Comparison of ENCODE assay signal across 25 cellular contexts in genomic region chr7:76505168-76506080, GRCh38. TPM values are rescaled to one million over a fixed set of nuclear protein-coding genes. Genes with fewer than 3 reads are reported as not detected.
DNase-seq lines count a peak whose midpoint lies in the region; ATAC-seq, FAIRE-seq and TF ChIP-seq lines count a peak whose summit lies in the region.
"Had no signal": no experiment of that assay in that cellular context is flagged by ENCODE, and none has a peak within 500 bp of the region (broad histone marks: within the 10 kb centered on the region; RNA-seq: fewer than 3 reads in every experiment).

No MANE protein-coding gene starts in this region.

- H3K79me1 ChIP-seq in neuronal stem cell (ENCODE audit: low read depth, low read length) = peaks cover 1% of the 10 kb centered on the region

- H3K9me1 ChIP-seq in K562 (ENCODE audit: control insufficient read depth, insufficient read depth, low read length) = no peaks in the 10 kb centered on the region

- no peak for TF ChIP-seq POLR2A in K562 (conservative IDR thresholded peaks at IDR 0.05)

- no TSS peak for BruUV-seq in K562 (replicated peaks; lab: Mats Ljungman, UMichigan)

- 92% methylated on average over 31 of the region's 32 CpGs for WGBS in K562 (ENCODE audit: insufficient coverage, low coverage, missing lambda C conversion rate)
- no CpG with 5 or more reads among the region's 32 CpGs for WGBS in neuronal stem cell (ENCODE audit: extremely low coverage in 2 of 2, insufficient read length in 2 of 2, insufficient replicate concordance in 1 of 2), 2 donors

- H3K9ac ChIP-seq in K562 (ENCODE audit: insufficient read depth in 1 of 2, low read depth in 2 of 2, low read length in 2 of 2) (peak overlapping the region in 1 of 2 experiments; percentile 35; a peak in 1 of 4 replicates), neuronal stem cell (ENCODE audit: low read depth, low read length, poor library complexity) (no peak overlapping the region)

- peaks cover 0 to 15% (median 0%) of the 10 kb centered on the region in 5 donors for H3K36me3 Mint-ChIP-seq in naive thymus-derived CD4-positive, alpha-beta T cell
- H3K36me3 Mint-ChIP-seq: activated naive CD8-positive, alpha-beta T cell treated with anti-CD3 and anti-CD28 coated beads for 36 hours; naive B cell had no signal

- H2BK5ac ChIP-seq in neuronal stem cell (ENCODE audit: low read length) = peak overlapping the region; percentile 53

- no peak for ATAC-seq in K562
- ATAC-seq in naive thymus-derived CD4-positive, alpha-beta T cell = no peak
- ATAC-seq: heart left ventricle had no signal

- no peak for FAIRE-seq in K562 (lab: Jason Lieb, UNC)

- no peak overlapping the region for H2AK5ac ChIP-seq in neuronal stem cell (ENCODE audit: low read depth, low read length)

- DNase-seq in A172 (ENCODE audit: low spot score) (peak; percentile 35), GM03348 (ENCODE audit: low spot score) (peak; percentile 7), K562 (ENCODE audit: extremely low read depth in 1 of 4, low spot score in 3 of 4) (peak in 2 of 4 experiments; percentile 9), neuronal stem cell (ENCODE audit: low spot score) (no peak), H4 (ENCODE audit: low spot score) (no peak), RKO (ENCODE audit: low spot score) (no peak)
- no peak for DNase-seq in naive thymus-derived CD4-positive, alpha-beta T cell
- DNase-seq: activated CD4-positive, alpha-beta memory T cell treated with anti-CD3 and anti-CD28 coated beads for 36 hours; activated naive CD8-positive, alpha-beta T cell treated with anti-CD3 and anti-CD28 coated beads for 36 hours; activated T-cell treated with anti-CD3 and anti-CD28 coated beads, Interleukin-2, amount 50 U/mL, for 1 hour; DND-41; Kasumi-1; naive B cell; NCI-H1092 treated with DMSO at 0.1 percent for 48 hours; NCI-H2081 treated with DMSO at 0.1 percent for 48 hours; NCI-H524; SHP77; substantia nigra; T-helper 2 cell; WERI-Rb-1 had no signal

- H3K4me3 Mint-ChIP-seq in naive thymus-derived CD4-positive, alpha-beta T cell = no peak overlapping the region
- H3K4me3 Mint-ChIP-seq: activated CD4-positive, alpha-beta memory T cell treated with anti-CD3 and anti-CD28 coated beads for 36 hours; activated naive CD8-positive, alpha-beta T cell treated with anti-CD3 and anti-CD28 coated beads for 36 hours had no signal

- H3K27me3 Mint-ChIP-seq in naive thymus-derived CD4-positive, alpha-beta T cell = no peaks in the 10 kb centered on the region
- H3K27me3 Mint-ChIP-seq: activated CD4-positive, alpha-beta memory T cell treated with anti-CD3 and anti-CD28 coated beads for 36 hours; activated naive CD8-positive, alpha-beta T cell treated with anti-CD3 and anti-CD28 coated beads for 36 hours; naive B cell had no signal

- H3K14ac ChIP-seq in neuronal stem cell (ENCODE audit: low read length) = peak overlapping the region; percentile 21

- no peak overlapping the region for H2BK120ac ChIP-seq in neuronal stem cell (ENCODE audit: low read depth, low read length)

- CTCF ChIA-PET in K562 (lab: Yijun Ruan, JAX; ENCODE audit: low intra/inter-chr PET ratio) = no interaction called here
- CTCF ChIA-PET in naive thymus-derived CD4-positive, alpha-beta T cell (lab: Charles Lee) = no interaction called here

- H2BK12ac ChIP-seq in neuronal stem cell (ENCODE audit: low read length) = no peak overlapping the region

- no peak for TF ChIP-seq RAD21 in K562 (CRISPR knock-in tag; conservative IDR thresholded peaks at IDR 0.05 in 1 of 2, IDR thresholded peaks at IDR 0.05 in 1 of 2)

- H3K79me2 ChIP-seq in K562 (ENCODE audit: control insufficient read depth, insufficient read depth, low read length) = no peaks in the 10 kb centered on the region

- no peaks in the 10 kb centered on the region for H4K20me1 ChIP-seq in K562 (replicated peaks; ENCODE audit: control insufficient read depth, insufficient read depth, low read length)

- H3K4me1 Mint-ChIP-seq in naive thymus-derived CD4-positive, alpha-beta T cell = peaks cover 0 to 5% (median 0%) of the 10 kb centered on the region in 7 donors
- H3K4me1 Mint-ChIP-seq: activated naive CD8-positive, alpha-beta T cell treated with anti-CD3 and anti-CD28 coated beads for 36 hours had no signal

- in situ Hi-C loops in K562 (cut with MboI) = loop anchor here (10.0 kb wide), 2 partner anchors 71 to 99 kb away; no protein-coding TSS in a partner anchor

- peak overlapping the region; percentile 55 for H3K23ac ChIP-seq in neuronal stem cell (ENCODE audit: low read depth, low read length, poor library complexity)

- H3K9me3 ChIP-seq in K562 (replicated peaks; ENCODE audit: control insufficient read depth, insufficient read depth, low read depth, low read length) = no peaks in the 10 kb centered on the region
- no peaks in the 10 kb centered on the region for H3K9me3 ChIP-seq in neuronal stem cell (replicated peaks in 1 of 2; ENCODE audit: control insufficient read depth in 2 of 2, insufficient read depth in 1 of 2, low read depth in 1 of 2, low read length in 2 of 2)
- H3K9me3 ChIP-seq in naive thymus-derived CD4-positive, alpha-beta T cell (ENCODE audit: control insufficient read depth in 2 of 3, low read length in 3 of 3) = no peaks in the 10 kb centered on the region
- H3K9me3 ChIP-seq: heart left ventricle had no signal

- H2AFZ ChIP-seq in K562 (ENCODE audit: low read depth, low read length) = no peak overlapping the region
- H2AFZ ChIP-seq in neuronal stem cell (ENCODE audit: low read length) = no peak overlapping the region

- H3K4me1 ChIP-seq in K562 (replicated peaks in 1 of 2; ENCODE audit: control insufficient read depth in 2 of 2, insufficient read depth in 2 of 2, low read length in 2 of 2) (peaks cover 0 to 13% of the 10 kb centered on the region in 2 experiments; a peak in 2 of 5 replicates), neuronal stem cell (ENCODE audit: control insufficient read depth in 2 of 2, insufficient read depth in 1 of 2, low read depth in 1 of 2, low read length in 2 of 2) (peaks cover 7 to 8% of the 10 kb centered on the region in 2 donors)
- H3K4me1 ChIP-seq in naive thymus-derived CD4-positive, alpha-beta T cell (ENCODE audit: control insufficient read depth in 2 of 2, insufficient read depth in 2 of 2, low read length in 2 of 2) = no peaks in the 10 kb centered on the region

- peak overlapping the region; percentile 17 for H4K8ac ChIP-seq in neuronal stem cell (ENCODE audit: low read depth, low read length)

- intact Hi-C loops in K562 (cut with micrococcal nuclease) = loop anchor here (10.0 kb wide), 1 partner anchor 489 kb away; no protein-coding TSS in a partner anchor
- intact Hi-C loops in naive thymus-derived CD4-positive, alpha-beta T cell (cut with micrococcal nuclease) = no loop called here

- TF ChIP-seq CTCF in K562 (IDR thresholded peaks at IDR 0.05 in 2 of 3, conservative IDR thresholded peaks at IDR 0.05 in 1 of 3; ENCODE audit: insufficient read depth in 2 of 3, low read depth in 1 of 3, low read length in 3 of 3) = no peak

- no peak for TF ChIP-seq EP300 in K562 (IDR thresholded peaks at IDR 0.05; ENCODE audit: low read length)

- POLR2A ChIA-PET in K562 (lab: Yijun Ruan, JAX) = no interaction called here
- POLR2A ChIA-PET in naive thymus-derived CD4-positive, alpha-beta T cell (lab: Charles Lee) = no interaction called here

- H3K36me3 ChIP-seq in K562 (ENCODE audit: control insufficient read depth, insufficient read depth, low read length) = peaks cover 7% of the 10 kb centered on the region; the same call in 1 of the 3 replicates
- peaks cover 0 to 3% of the 10 kb centered on the region in 2 donors for H3K36me3 ChIP-seq in neuronal stem cell (replicated peaks in 1 of 2; ENCODE audit: control insufficient read depth in 2 of 2, insufficient read depth in 2 of 2, low read length in 2 of 2)
- H3K36me3 ChIP-seq in naive thymus-derived CD4-positive, alpha-beta T cell (ENCODE audit: control insufficient read depth in 2 of 3, insufficient read depth in 3 of 3, low read length in 3 of 3) = peaks cover 0 to 15% (median 0%) of the 10 kb centered on the region in 3 experiments

- no peak overlapping the region for H3K27ac ChIP-seq in K562 (ENCODE audit: extremely low read depth, low read depth, low read length)
- H3K27ac ChIP-seq in neuronal stem cell (replicated peaks; ENCODE audit: low read length) = no peak overlapping the region
- H3K27ac ChIP-seq in naive thymus-derived CD4-positive, alpha-beta T cell (ENCODE audit: low read depth, low read length) = no peak overlapping the region
- H3K27ac ChIP-seq: coronary artery, heart left ventricle, WERI-Rb-1 had no signal

- H3K4me2 ChIP-seq in K562 (ENCODE audit: insufficient read depth, low read length) (no peak overlapping the region), neuronal stem cell (ENCODE audit: insufficient read depth, low read length, poor library complexity, severe bottlenecking) (no peak overlapping the region)

- H2BK15ac ChIP-seq in neuronal stem cell (ENCODE audit: low read length) = no peak overlapping the region

- no peak overlapping the region for H3K4ac ChIP-seq in neuronal stem cell (ENCODE audit: low read length)

- H4K91ac ChIP-seq in neuronal stem cell (ENCODE audit: low read depth, low read length, poor library complexity) = no peak overlapping the region

- H3K27me3 ChIP-seq in K562 (ENCODE audit: control insufficient read depth in 2 of 2, insufficient read depth in 2 of 2, low read length in 2 of 2) = no peaks in the 10 kb centered on the region
- H3K27me3 ChIP-seq in neuronal stem cell (ENCODE audit: control insufficient read depth in 3 of 3, insufficient read depth in 3 of 3, low read depth in 1 of 3, low read length in 3 of 3) = no peaks in the 10 kb centered on the region
- H3K27me3 ChIP-seq in naive thymus-derived CD4-positive, alpha-beta T cell (ENCODE audit: control insufficient read depth in 2 of 2, insufficient read depth in 2 of 2, low read length in 2 of 2) = no peaks in the 10 kb centered on the region
- H3K27me3 ChIP-seq: heart left ventricle had no signal

- no peak overlapping the region for H3K27ac Mint-ChIP-seq in naive thymus-derived CD4-positive, alpha-beta T cell
- H3K27ac Mint-ChIP-seq: activated CD4-positive, alpha-beta memory T cell treated with anti-CD3 and anti-CD28 coated beads for 36 hours; activated naive CD8-positive, alpha-beta T cell treated with anti-CD3 and anti-CD28 coated beads for 36 hours had no signal

- H3K4me3 ChIP-seq in K562 (no peak overlapping the region), neuronal stem cell (ENCODE audit: low read length in 2 of 2) (no peak overlapping the region)
- H3K4me3 ChIP-seq in naive thymus-derived CD4-positive, alpha-beta T cell (ENCODE audit: low read length) = no peak overlapping the region
- H3K4me3 ChIP-seq: coronary artery, heart left ventricle had no signal

- no peak overlapping the region for H3K18ac ChIP-seq in neuronal stem cell (ENCODE audit: low read length)

- H3K9me3 Mint-ChIP-seq in naive thymus-derived CD4-positive, alpha-beta T cell = peaks cover 0 to 3% (median 0%) of the 10 kb centered on the region in 11 donors
- H3K9me3 Mint-ChIP-seq: activated CD4-positive, alpha-beta memory T cell treated with anti-CD3 and anti-CD28 coated beads for 36 hours; activated naive CD8-positive, alpha-beta T cell treated with anti-CD3 and anti-CD28 coated beads for 36 hours; naive B cell had no signal

RNA-seq across cellular contexts. Expression of gene UPK3B, which starts 4.9 kb away (rescaled TPM):
- total RNA-seq in A172 (2014; rRNA removed; shearing (Covaris generic)) = 10.6 and 25.0 TPM in 2 replicates
- total RNA-seq in K562 (2011; cell fraction: chromatin; rRNA removed; ENCODE audit: low replicate concordance) = 2.2 TPM in 1 of 2 replicates, not detected in the other
- 1.7 and 1.8 TPM in 2 replicates for total RNA-seq in K562 (2011; cell fraction: nucleolus; rRNA removed)
- not detected in 2 replicates for total RNA-seq in K562 (2011; cell fraction: nucleoplasm; rRNA removed)
- total RNA-seq in K562 (2014; rRNA removed) (not detected in 2 replicates), K562 (2014; rRNA removed; fragmentation: Illumina TruSeq; extraction: Trizol) (not detected in 2 replicates), K562 (2015; rRNA removed; fragmentation: Illumina TruSeq; extraction: Trizol) (not detected in 2 replicates), K562 (2021) (0.38 TPM in 1 of 2 replicates, not detected in the other)
- polyA plus RNA-seq in K562 (2011; rRNA removed) (not detected in 2 replicates), K562 (2014; fragmentation: Illumina TruSeq; extraction: Trizol) (not detected in 2 replicates), K562 (2014; fragmentation: Nextera tagmentation; extraction: Ambion mirVana) (not detected), K562 (2014; rRNA removed) (not detected in 2 replicates)
- polyA plus RNA-seq in K562 (2011; cell fraction: cytosol; rRNA removed) = not detected in 2 replicates
- polyA plus RNA-seq in K562 (2011; cell fraction: nucleus; rRNA removed) = not detected in 2 replicates
- not detected in 2 replicates for polyA plus RNA-seq in K562 (2012)
- polyA minus RNA-seq in K562 (2011; rRNA and poly(A)+ RNA removed) = not detected in 2 replicates
- not detected in 2 replicates for polyA minus RNA-seq in K562 (2011; cell fraction: cytosol; rRNA and poly(A)+ RNA removed)
- polyA minus RNA-seq in K562 (2011; cell fraction: nucleus; rRNA and poly(A)+ RNA removed) = not detected in 2 replicates
- 0.26 TPM for polyA plus RNA-seq in neuronal stem cell (2013, experiment 1 of 2)
- polyA plus RNA-seq in neuronal stem cell (2013, experiment 2 of 2) = 0.17 TPM
- total RNA-seq in H4 (2014; rRNA removed; shearing (Covaris generic)) = not detected in 2 replicates
- total RNA-seq in naive thymus-derived CD4-positive, alpha-beta T cell = 1 to 10 TPM; 2.6 to 7.3 (median 5.2) TPM
- not detected for polyA plus RNA-seq in naive thymus-derived CD4-positive, alpha-beta T cell
- total RNA-seq: activated naive CD8-positive, alpha-beta T cell treated with anti-CD3 and anti-CD28 coated beads for 36 hours; HT1080; skeletal muscle tissue had no signal

RNA-seq across cellular contexts. Expression of gene SPDYE16, which starts 37.7 kb away (rescaled TPM):
- total RNA-seq in A172 (2014; rRNA removed; shearing (Covaris generic)) = not detected in 2 replicates
- 0.28 and 0.77 TPM in 2 replicates for total RNA-seq in K562 (2011; cell fraction: chromatin; rRNA removed; ENCODE audit: low replicate concordance)
- total RNA-seq in K562 (2011; cell fraction: nucleolus; rRNA removed) = 0.39 TPM in 1 of 2 replicates, not detected in the other
- total RNA-seq in K562 (2011; cell fraction: nucleoplasm; rRNA removed) = 0.22 TPM in 1 of 2 replicates, not detected in the other
- total RNA-seq in K562 (2014; rRNA removed) (not detected in 2 replicates), K562 (2014; rRNA removed; fragmentation: Illumina TruSeq; extraction: Trizol) (not detected in 2 replicates), K562 (2015; rRNA removed; fragmentation: Illumina TruSeq; extraction: Trizol) (not detected in 2 replicates), K562 (2021) (0.13 TPM in 1 of 2 replicates, not detected in the other)
- polyA plus RNA-seq in K562 (2011; rRNA removed) (0.04 TPM in 1 of 2 replicates, not detected in the other), K562 (2014; fragmentation: Illumina TruSeq; extraction: Trizol) (0.06 TPM in 2 replicates), K562 (2014; fragmentation: Nextera tagmentation; extraction: Ambion mirVana) (under 1 TPM; 0.04 to 0.06 TPM), K562 (2014; rRNA removed) (not detected in 2 replicates)
- not detected in 2 replicates for polyA plus RNA-seq in K562 (2011; cell fraction: cytosol; rRNA removed)
- polyA plus RNA-seq in K562 (2011; cell fraction: nucleus; rRNA removed) = 0.03 and 0.17 TPM in 2 replicates
- polyA plus RNA-seq in K562 (2012) = 0.20 and 0.46 TPM in 2 replicates
- polyA minus RNA-seq in K562 (2011; rRNA and poly(A)+ RNA removed) = 0.15 TPM in 1 of 2 replicates, not detected in the other
- polyA minus RNA-seq in K562 (2011; cell fraction: cytosol; rRNA and poly(A)+ RNA removed) = not detected in 2 replicates
- polyA minus RNA-seq in K562 (2011; cell fraction: nucleus; rRNA and poly(A)+ RNA removed) = 0.27 TPM in 1 of 2 replicates, not detected in the other
- polyA plus RNA-seq in neuronal stem cell (2013, experiment 1 of 2) = 0.01 TPM
- polyA plus RNA-seq in neuronal stem cell (2013, experiment 2 of 2) = 0.03 TPM
- total RNA-seq in H4 (2014; rRNA removed; shearing (Covaris generic)) = not detected in 2 replicates
- total RNA-seq in naive thymus-derived CD4-positive, alpha-beta T cell = under 1 TPM; 0.10 to 0.88 (median 0.49) TPM
- under 1 TPM; 0.25 to 0.26 TPM for polyA plus RNA-seq in naive thymus-derived CD4-positive, alpha-beta T cell
- total RNA-seq: HT1080, lung microvascular endothelial cell, skeletal muscle tissue had no signal

RNA-seq across cellular contexts. Expression of gene DTX2, which starts 43.9 kb away (rescaled TPM):
- 18.0 and 36.7 TPM in 2 replicates for total RNA-seq in A172 (2014; rRNA removed; shearing (Covaris generic))
- total RNA-seq in K562 (2011; cell fraction: chromatin; rRNA removed; ENCODE audit: low replicate concordance) = 39.4 and 79.0 TPM in 2 replicates
- total RNA-seq in K562 (2011; cell fraction: nucleolus; rRNA removed) = 31.7 and 39.9 TPM in 2 replicates
- 27.0 and 30.3 TPM in 2 replicates for total RNA-seq in K562 (2011; cell fraction: nucleoplasm; rRNA removed)
- 14.9 and 20.4 TPM in 2 replicates for total RNA-seq in K562 (2014; rRNA removed)
- 2.5 and 4.8 TPM in 2 replicates for total RNA-seq in K562 (2014; rRNA removed; fragmentation: Illumina TruSeq; extraction: Trizol)
- total RNA-seq in K562 (2015; rRNA removed; fragmentation: Illumina TruSeq; extraction: Trizol) = 8.3 and 9.9 TPM in 2 replicates
- 25.2 and 31.5 TPM in 2 replicates for total RNA-seq in K562 (2021)
- polyA plus RNA-seq in K562 (2011; rRNA removed) = 3.4 and 5.6 TPM in 2 replicates
- polyA plus RNA-seq in K562 (2011; cell fraction: cytosol; rRNA removed) = 5.9 and 13.5 TPM in 2 replicates
- 20.0 and 31.0 TPM in 2 replicates for polyA plus RNA-seq in K562 (2011; cell fraction: nucleus; rRNA removed)
- 15.4 and 44.4 TPM in 2 replicates for polyA plus RNA-seq in K562 (2012)
- polyA plus RNA-seq in K562 (2014; fragmentation: Illumina TruSeq; extraction: Trizol) = 9.8 and 18.3 TPM in 2 replicates
- under 1 TPM; 0.20 to 0.57 TPM for polyA plus RNA-seq in K562 (2014; fragmentation: Nextera tagmentation; extraction: Ambion mirVana)
- polyA plus RNA-seq in K562 (2014; rRNA removed) = 12.2 and 15.5 TPM in 2 replicates
- 3.7 and 4.3 TPM in 2 replicates for polyA minus RNA-seq in K562 (2011; rRNA and poly(A)+ RNA removed)
- polyA minus RNA-seq in K562 (2011; cell fraction: cytosol; rRNA and poly(A)+ RNA removed) = 21.2 and 26.6 TPM in 2 replicates
- polyA minus RNA-seq in K562 (2011; cell fraction: nucleus; rRNA and poly(A)+ RNA removed) = 8.5 and 10.3 TPM in 2 replicates
- polyA plus RNA-seq in neuronal stem cell (2013, experiment 1 of 2) = 12.1 TPM
- polyA plus RNA-seq in neuronal stem cell (2013, experiment 2 of 2) = 12.0 TPM
- total RNA-seq in H4 (2014; rRNA removed; shearing (Covaris generic)) = 5.6 and 8.2 TPM in 2 replicates
- total RNA-seq in naive thymus-derived CD4-positive, alpha-beta T cell = 10 to 100 TPM; 31.0 to 44.8 (median 41.2) TPM
- polyA plus RNA-seq in naive thymus-derived CD4-positive, alpha-beta T cell = 10 to 100 TPM; 12.0 to 18.8 TPM

Comparison
In these comparisons a context has a peak if more than half of its experiments do, and no peak if none do; other contexts are left out.
1. DNase-seq: peak in A172 (single experiment) and GM03348 (single experiment); none in neuronal stem cell (single experiment), H4 (single experiment), RKO (single experiment) and naive thymus-derived CD4-positive, alpha-beta T cell (0 of 9).